Comparison of ENCODE assay signal across 1 cellular context in the genomic region with DNA sequence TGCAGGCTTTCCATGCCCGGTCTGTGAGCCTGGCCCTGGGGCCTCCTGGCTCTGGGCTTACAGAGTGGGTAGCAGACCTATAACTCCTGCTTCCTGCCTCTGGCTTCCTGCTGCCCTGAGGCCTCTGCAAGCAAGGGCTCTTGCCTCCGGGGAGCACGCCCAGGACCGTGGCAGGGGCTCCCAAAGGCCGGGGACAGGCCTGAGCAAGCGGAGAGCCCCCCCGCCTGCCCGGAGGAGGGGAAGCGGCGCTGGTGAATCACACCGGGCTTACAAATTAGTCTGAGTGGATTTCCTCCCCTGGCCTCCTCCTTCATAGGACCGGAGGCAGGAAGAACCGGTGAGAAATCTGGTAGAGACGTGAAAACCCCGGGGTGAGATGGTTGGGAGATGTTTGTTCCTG.
TF ChIP-seq lines count a peak whose summit lies in the region.

No MANE protein-coding gene starts in this region.

TF ChIP-seq in HepG2, 621 proteins besides CTCF, POLR2A, EP300 and RAD21 (continued from another document):
- TF ChIP-seq, protein P1, sequence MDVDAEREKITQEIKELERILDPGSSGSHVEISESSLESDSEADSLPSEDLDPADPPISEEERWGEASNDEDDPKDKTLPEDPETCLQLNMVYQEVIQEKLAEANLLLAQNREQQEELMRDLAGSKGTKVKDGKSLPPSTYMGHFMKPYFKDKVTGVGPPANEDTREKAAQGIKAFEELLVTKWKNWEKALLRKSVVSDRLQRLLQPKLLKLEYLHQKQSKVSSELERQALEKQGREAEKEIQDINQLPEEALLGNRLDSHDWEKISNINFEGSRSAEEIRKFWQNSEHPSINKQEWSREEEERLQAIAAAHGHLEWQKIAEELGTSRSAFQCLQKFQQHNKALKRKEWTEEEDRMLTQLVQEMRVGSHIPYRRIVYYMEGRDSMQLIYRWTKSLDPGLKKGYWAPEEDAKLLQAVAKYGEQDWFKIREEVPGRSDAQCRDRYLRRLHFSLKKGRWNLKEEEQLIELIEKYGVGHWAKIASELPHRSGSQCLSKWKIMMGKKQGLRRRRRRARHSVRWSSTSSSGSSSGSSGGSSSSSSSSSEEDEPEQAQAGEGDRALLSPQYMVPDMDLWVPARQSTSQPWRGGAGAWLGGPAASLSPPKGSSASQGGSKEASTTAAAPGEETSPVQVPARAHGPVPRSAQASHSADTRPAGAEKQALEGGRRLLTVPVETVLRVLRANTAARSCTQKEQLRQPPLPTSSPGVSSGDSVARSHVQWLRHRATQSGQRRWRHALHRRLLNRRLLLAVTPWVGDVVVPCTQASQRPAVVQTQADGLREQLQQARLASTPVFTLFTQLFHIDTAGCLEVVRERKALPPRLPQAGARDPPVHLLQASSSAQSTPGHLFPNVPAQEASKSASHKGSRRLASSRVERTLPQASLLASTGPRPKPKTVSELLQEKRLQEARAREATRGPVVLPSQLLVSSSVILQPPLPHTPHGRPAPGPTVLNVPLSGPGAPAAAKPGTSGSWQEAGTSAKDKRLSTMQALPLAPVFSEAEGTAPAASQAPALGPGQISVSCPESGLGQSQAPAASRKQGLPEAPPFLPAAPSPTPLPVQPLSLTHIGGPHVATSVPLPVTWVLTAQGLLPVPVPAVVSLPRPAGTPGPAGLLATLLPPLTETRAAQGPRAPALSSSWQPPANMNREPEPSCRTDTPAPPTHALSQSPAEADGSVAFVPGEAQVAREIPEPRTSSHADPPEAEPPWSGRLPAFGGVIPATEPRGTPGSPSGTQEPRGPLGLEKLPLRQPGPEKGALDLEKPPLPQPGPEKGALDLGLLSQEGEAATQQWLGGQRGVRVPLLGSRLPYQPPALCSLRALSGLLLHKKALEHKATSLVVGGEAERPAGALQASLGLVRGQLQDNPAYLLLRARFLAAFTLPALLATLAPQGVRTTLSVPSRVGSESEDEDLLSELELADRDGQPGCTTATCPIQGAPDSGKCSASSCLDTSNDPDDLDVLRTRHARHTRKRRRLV (CRISPR knock-in tag; IDR thresholded peaks at IDR 0.05) = no peak
- TF ChIP-seq ZNF136 (CRISPR knock-in tag; IDR thresholded peaks at IDR 0.05; ENCODE audit: low read depth) (no peak), ZNF33B (CRISPR knock-in tag; IDR thresholded peaks at IDR 0.05) (no peak), FOXK1 (CRISPR knock-in tag; IDR thresholded peaks at IDR 0.05; ENCODE audit: borderline replicate concordance, low read depth) (no peak), KAT7 (CRISPR knock-in tag; IDR thresholded peaks at IDR 0.05; ENCODE audit: borderline replicate concordance) (no peak), MYC (CRISPR knock-in tag; IDR thresholded peaks at IDR 0.05; ENCODE audit: borderline replicate concordance) (no peak), ZNF670 (CRISPR knock-in tag; IDR thresholded peaks at IDR 0.05; ENCODE audit: borderline replicate concordance) (no peak)
- TF ChIP-seq, protein P2, sequence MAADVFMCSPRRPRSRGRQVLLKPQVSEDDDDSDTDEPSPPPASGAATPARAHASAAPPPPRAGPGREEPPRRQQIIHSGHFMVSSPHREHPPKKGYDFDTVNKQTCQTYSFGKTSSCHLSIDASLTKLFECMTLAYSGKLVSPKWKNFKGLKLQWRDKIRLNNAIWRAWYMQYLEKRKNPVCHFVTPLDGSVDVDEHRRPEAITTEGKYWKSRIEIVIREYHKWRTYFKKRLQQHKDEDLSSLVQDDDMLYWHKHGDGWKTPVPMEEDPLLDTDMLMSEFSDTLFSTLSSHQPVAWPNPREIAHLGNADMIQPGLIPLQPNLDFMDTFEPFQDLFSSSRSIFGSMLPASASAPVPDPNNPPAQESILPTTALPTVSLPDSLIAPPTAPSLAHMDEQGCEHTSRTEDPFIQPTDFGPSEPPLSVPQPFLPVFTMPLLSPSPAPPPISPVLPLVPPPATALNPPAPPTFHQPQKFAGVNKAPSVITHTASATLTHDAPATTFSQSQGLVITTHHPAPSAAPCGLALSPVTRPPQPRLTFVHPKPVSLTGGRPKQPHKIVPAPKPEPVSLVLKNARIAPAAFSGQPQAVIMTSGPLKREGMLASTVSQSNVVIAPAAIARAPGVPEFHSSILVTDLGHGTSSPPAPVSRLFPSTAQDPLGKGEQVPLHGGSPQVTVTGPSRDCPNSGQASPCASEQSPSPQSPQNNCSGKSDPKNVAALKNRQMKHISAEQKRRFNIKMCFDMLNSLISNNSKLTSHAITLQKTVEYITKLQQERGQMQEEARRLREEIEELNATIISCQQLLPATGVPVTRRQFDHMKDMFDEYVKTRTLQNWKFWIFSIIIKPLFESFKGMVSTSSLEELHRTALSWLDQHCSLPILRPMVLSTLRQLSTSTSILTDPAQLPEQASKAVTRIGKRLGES (CRISPR knock-in tag; IDR thresholded peaks at IDR 0.05; ENCODE audit: borderline replicate concordance) = no peak
- TF ChIP-seq, protein P3, sequence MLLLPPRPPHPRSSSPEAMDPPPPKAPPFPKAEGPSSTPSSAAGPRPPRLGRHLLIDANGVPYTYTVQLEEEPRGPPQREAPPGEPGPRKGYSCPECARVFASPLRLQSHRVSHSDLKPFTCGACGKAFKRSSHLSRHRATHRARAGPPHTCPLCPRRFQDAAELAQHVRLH (CRISPR knock-in tag; IDR thresholded peaks at IDR 0.05; ENCODE audit: borderline replicate concordance, low read depth) = no peak
- TF ChIP-seq, protein P4, sequence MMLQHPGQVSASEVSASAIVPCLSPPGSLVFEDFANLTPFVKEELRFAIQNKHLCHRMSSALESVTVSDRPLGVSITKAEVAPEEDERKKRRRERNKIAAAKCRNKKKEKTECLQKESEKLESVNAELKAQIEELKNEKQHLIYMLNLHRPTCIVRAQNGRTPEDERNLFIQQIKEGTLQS (CRISPR knock-in tag; IDR thresholded peaks at IDR 0.05) = no peak
